Comparison of ENCODE assay signal across 8 cellular contexts in the genomic region with DNA sequence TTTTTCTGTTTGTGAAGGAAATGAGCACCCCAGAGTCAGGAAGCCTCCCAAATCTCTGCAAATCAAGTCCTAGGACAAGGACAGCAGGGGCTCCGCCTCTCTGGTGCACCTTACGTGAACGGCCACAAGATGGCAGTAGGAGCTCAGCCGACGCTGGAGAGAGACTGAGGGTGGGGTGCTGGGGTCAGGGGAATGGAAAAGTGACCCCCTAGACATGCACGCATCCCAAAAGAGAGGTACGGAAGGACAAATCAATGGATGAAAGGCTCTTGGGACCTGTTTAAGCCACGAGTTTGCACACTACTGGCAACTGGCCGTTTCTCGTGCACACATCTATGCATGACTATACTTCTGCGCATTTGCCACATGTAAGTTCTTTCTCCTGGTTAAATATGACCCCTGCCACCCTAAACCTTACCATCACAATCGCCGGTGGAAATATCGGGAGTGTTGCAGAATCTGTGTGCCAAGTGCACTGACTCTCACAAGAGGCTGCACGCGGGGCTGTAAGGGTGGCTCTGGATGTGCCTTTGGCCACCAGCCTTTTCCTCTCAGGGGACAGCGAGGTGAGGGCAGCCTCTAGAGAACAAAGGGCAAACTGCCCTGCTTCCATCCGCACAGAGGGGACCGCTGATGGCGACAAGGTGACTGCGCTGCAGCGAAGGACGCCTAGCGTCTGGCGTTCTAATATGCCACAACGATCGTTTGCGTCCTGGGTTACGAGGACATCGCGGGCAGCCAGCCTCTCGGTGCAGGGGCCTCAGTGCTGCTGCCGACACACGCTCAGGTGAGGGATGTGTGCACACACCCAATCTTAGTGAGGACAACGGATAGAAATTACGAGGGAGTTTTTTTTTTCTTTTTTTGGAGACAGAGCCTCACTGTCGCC.
DNase-seq lines count a peak whose midpoint lies in the region; ATAC-seq and TF ChIP-seq lines count a peak whose summit lies in the region.

No MANE protein-coding gene starts in this region.

- no peak for ATAC-seq in GM19328 (IDR thresholded peaks at IDR 0.05; ENCODE audit: unreplicated experiment)

- H3K36me3 ChIP-seq in colonic mucosa (no peaks in the 10 kb centered on the region), liver (ENCODE audit: control insufficient read depth in 4 of 4, insufficient read depth in 3 of 4, low read depth in 1 of 4, low read length in 3 of 4) (no peaks in the 10 kb centered on the region)

- DNase-seq in NK-92 treated with Interleukin-12 subunit alpha and Interleukin-12 subunit beta, amount 100 ng/mL, for 24 hours (lab: John Stamatoyannopoulos, UW), result peak; percentile 26
- DNase-seq in NK-92 (lab: John Stamatoyannopoulos, UW; ENCODE audit: unreplicated experiment) (no peak), NCI-H2107 treated with DMSO at 0.1 percent for 48 hours (lab: John Stamatoyannopoulos, UW; ENCODE audit: unreplicated experiment) (peak; percentile 52), colonic mucosa (peak; percentile 60)
- DNase-seq in activated CD4-positive, alpha-beta T cell treated with anti-CD3 and anti-CD28 coated beads for 24 hours (ENCODE audit: low read depth in 2 of 2), result peak; percentile 31 to 45
- DNase-seq in stimulated activated CD4-positive, alpha-beta T cell treated with anti-CD3 and anti-CD28 coated beads, TNF-alpha, amount 100 ng/mL, for 1 hour (ENCODE audit: low read depth in 3 of 3, low spot score in 1 of 3), result peak in 2 of 3 donors; percentile 18 to 48

- no peaks in the 10 kb centered on the region for H3K4me1 ChIP-seq in colonic mucosa
- H3K4me1 ChIP-seq in liver (ENCODE audit: control insufficient read depth in 4 of 4, insufficient read depth in 4 of 4, low read length in 3 of 4), result peaks cover 0 to 6% (median 3%) of the 10 kb centered on the region in 4 donors

- intact Hi-C loops in colonic mucosa (cut with DNase I), result loop anchor here (10.0 kb wide), 1 partner anchor 185 kb away; a partner anchor contains a TSS

- peak overlapping the region in 1 of 2 donors; percentile 27 for H3K9ac ChIP-seq in colonic mucosa (ENCODE audit: low read depth in 2 of 2, low read length in 2 of 2)
- H3K9ac ChIP-seq in liver (ENCODE audit: low read depth in 1 of 2, low read length in 2 of 2), result no peak overlapping the region

- H3K4me3 ChIP-seq in colonic mucosa (no peak overlapping the region), liver (ENCODE audit: low read depth in 1 of 3, low read length in 3 of 3) (no peak overlapping the region)

- H3K9me3 ChIP-seq in colonic mucosa, result no peaks in the 10 kb centered on the region
- no peaks in the 10 kb centered on the region for H3K9me3 ChIP-seq in liver (ENCODE audit: control insufficient read depth in 4 of 4, low read length in 3 of 4)

- peak; percentile 93 for TF ChIP-seq CTCF in colonic mucosa (IDR thresholded peaks at IDR 0.05)
- peak; percentile 85 for TF ChIP-seq CTCF in liver (IDR thresholded peaks at IDR 0.05; ENCODE audit: low read depth, low read length, missing input control)

- H3K27ac ChIP-seq in colonic mucosa (no peak overlapping the region), liver (ENCODE audit: low read depth in 1 of 2, low read length in 2 of 2) (no peak overlapping the region)

- H3K27me3 ChIP-seq in colonic mucosa (no peaks in the 10 kb centered on the region), liver (ENCODE audit: control insufficient read depth in 4 of 4, insufficient read depth in 4 of 4, low read length in 3 of 4) (no peaks in the 10 kb centered on the region)

- 62% methylated on average over 37 of the region's 37 CpGs for WGBS in liver

- peak; percentile 97 for TF ChIP-seq RAD21 in liver (IDR thresholded peaks at IDR 0.05)

TF ChIP-seq in liver, 16 proteins besides CTCF, POLR2A, EP300 and RAD21:
- TF ChIP-seq FOXA1 (IDR thresholded peaks at IDR 0.05) (no peak), EGR1 (IDR thresholded peaks at IDR 0.05; ENCODE audit: low read depth in 2 of 2) (no peak), JUND (IDR thresholded peaks at IDR 0.05) (no peak)
- TF ChIP-seq, protein P1, sequence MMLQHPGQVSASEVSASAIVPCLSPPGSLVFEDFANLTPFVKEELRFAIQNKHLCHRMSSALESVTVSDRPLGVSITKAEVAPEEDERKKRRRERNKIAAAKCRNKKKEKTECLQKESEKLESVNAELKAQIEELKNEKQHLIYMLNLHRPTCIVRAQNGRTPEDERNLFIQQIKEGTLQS (IDR thresholded peaks at IDR 0.05), result no peak
TF ChIP-seq in liver: peak in this region for 0.
